ENCODE assay signal across 15 cellular contexts in the genomic region with DNA sequence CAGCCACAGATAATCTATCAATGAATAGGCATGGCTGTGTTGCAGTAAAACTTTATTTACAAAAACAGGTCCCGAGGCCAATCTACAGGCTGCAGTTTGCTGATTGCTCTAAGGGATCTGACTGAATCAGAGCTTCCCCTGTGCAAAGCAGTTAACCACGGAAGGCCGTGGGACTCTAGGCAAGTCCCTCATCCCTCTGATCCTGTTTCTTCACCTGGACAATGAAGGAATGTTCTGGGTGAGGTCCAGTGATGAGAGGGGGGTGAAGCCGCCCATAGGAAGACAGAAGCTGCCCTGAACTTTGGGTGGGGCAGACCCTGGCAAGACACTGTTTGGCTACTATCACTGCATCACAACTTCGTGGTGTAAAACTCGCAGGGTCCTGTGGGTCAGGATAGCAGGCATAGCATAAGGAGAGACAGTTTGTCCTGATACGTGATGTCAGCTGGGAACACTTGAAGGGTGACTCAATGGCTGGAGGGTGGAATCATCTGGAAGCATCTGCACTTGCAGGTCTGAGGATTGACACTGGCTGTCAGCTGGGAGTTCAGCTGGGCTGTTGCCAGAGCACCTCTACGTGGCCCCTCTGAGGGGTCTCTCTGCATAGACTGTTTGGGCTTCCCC. TPM values are rescaled to one million over a fixed set of nuclear protein-coding genes. Genes with fewer than 3 reads are reported as not detected.
A peak's percentile ranks its signal among the peaks of the same experiment; 100 is the strongest.
DNase-seq lines count a peak whose midpoint lies in the region; ATAC-seq, FAIRE-seq and TF ChIP-seq lines count a peak whose summit lies in the region.
"Had no signal": no experiment of that assay in that cellular context is flagged by ENCODE, and none has a peak within 500 bp of the region (broad histone marks: within the 10 kb centered on the region; RNA-seq: fewer than 3 reads in every experiment).

No MANE protein-coding gene starts in this region.

- TF ChIP-seq RAD21 in A549 (conservative IDR thresholded peaks at IDR 0.05 in 1 of 2, IDR thresholded peaks at IDR 0.05 in 1 of 2): no peak

- POLR2A ChIA-PET in A549 (lab: Yijun Ruan, JAX): no interaction called here

- CTCF ChIA-PET in A549 (lab: Yijun Ruan, JAX): interaction anchor here (1.5 to 19.7 kb wide), 3 partner anchors 19 to 141 kb away, joined by 5 to 350 read pairs (median 23); no protein-coding TSS in a partner anchor

- H2BK15ac ChIP-seq in mesenchymal stem cell (ENCODE audit: low read depth, poor library complexity, severe bottlenecking): no peak overlapping the region

- H4K8ac ChIP-seq in mesenchymal stem cell (ENCODE audit: low read length): no peak overlapping the region

- no peak overlapping the region for H3K18ac ChIP-seq in mesenchymal stem cell (ENCODE audit: low read depth in 1 of 2, low read length in 2 of 2)

- no peak overlapping the region for H2AFZ ChIP-seq in mesenchymal stem cell (ENCODE audit: low read depth, low read length)

- H3K36me3 Mint-ChIP-seq in brain: no peaks in the 10 kb centered on the region
- H3K36me3 Mint-ChIP-seq: type B pancreatic cell had no signal

- no peak overlapping the region for H3K23ac ChIP-seq in mesenchymal stem cell (ENCODE audit: low read length in 2 of 2)

- H3K27me3 Mint-ChIP-seq in brain: peaks cover 10% of the 10 kb centered on the region

- TF ChIP-seq EP300 in A549 (IDR thresholded peaks at IDR 0.05): no peak

- no peak overlapping the region for H3K4me3 Mint-ChIP-seq in brain
- H3K4me3 Mint-ChIP-seq: stimulated activated naive B cell treated with anti-CD40 and anti-IgM and Interleukin-4, amounts not matched to agents 10 μg/mL and 1 μg/mL and 100 μg/mL, for 72 hours; type B pancreatic cell had no signal

- H3K27me3 ChIP-seq in H7 (ENCODE audit: control insufficient read depth, insufficient read depth, low read length): no peaks in the 10 kb centered on the region
- peaks cover 8 to 31% of the 10 kb centered on the region in 2 experiments for H3K27me3 ChIP-seq in mesenchymal stem cell (ENCODE audit: control insufficient read depth in 1 of 2, insufficient read depth in 1 of 2, low read length in 2 of 2)

- H3K36me3 ChIP-seq in H7 (replicated peaks; ENCODE audit: control insufficient read depth, insufficient read depth, low read length): no peaks in the 10 kb centered on the region
- no peaks in the 10 kb centered on the region for H3K36me3 ChIP-seq in mesenchymal stem cell (ENCODE audit: control insufficient read depth in 1 of 2, insufficient read depth in 2 of 2, low read depth in 1 of 2, low read length in 2 of 2)

- H3K4me1 Mint-ChIP-seq in brain: peaks cover 34% of the 10 kb centered on the region

- WGBS in A549 (ENCODE audit: missing lambda C conversion rate): 67% methylated on average over 8 of the region's 8 CpGs
- 61% methylated on average over 8 of the region's 8 CpGs for WGBS in mesenchymal stem cell

- no peak overlapping the region for H2BK5ac ChIP-seq in mesenchymal stem cell (ENCODE audit: low read depth, low read length, poor library complexity, severe bottlenecking)

- H3K9me3 Mint-ChIP-seq in brain: peaks cover 0 to 12% (median 3%) of the 10 kb centered on the region in 5 experiments
- H3K9me3 Mint-ChIP-seq: type B pancreatic cell had no signal

- intact Hi-C loops in sciatic nerve (cut with DNase I): no loop called here

- no peak for ATAC-seq in A549
- ATAC-seq in sciatic nerve: no peak
- no peak for ATAC-seq in GM21619 (IDR thresholded peaks at IDR 0.05; ENCODE audit: unreplicated experiment)
- no peak for ATAC-seq in HG03457 (IDR thresholded peaks at IDR 0.05; ENCODE audit: unreplicated experiment)
- ATAC-seq: stimulated activated naive B cell treated with anti-CD40 and anti-IgM and Interleukin-4, amounts not matched to agents 10 μg/mL and 1 μg/mL and 100 μg/mL, for 72 hours had no signal

- peak overlapping the region in 3 of 5 experiments; percentile 29 to 82 (median 69) for H3K27ac Mint-ChIP-seq in brain
- H3K27ac Mint-ChIP-seq: type B pancreatic cell had no signal

- H3K4me1 ChIP-seq in A549 (peaks cover 20% of the 10 kb centered on the region; the same call in 2 of the 3 replicates), mesenchymal stem cell (ENCODE audit: control insufficient read depth, insufficient read depth, low read depth, low read length) (peaks cover 4% of the 10 kb centered on the region)

- DNase-seq in A549 (ENCODE audit: low read depth in 1 of 2, low spot score in 1 of 2) (no peak), H7 (peak; percentile 16), mesenchymal stem cell (peak; percentile 69), sciatic nerve (ENCODE audit: low spot score) (no peak), MV-4-11 (lab: John Stamatoyannopoulos, UW) (no peak)
- DNase-seq: activated CD4-positive, alpha-beta T cell treated with anti-CD3 and anti-CD28 coated beads, Interleukin-2, amount 50 U/mL, for 1 hour; Kasumi-1; NCI-H1694 treated with DMSO at 0.1 percent for 48 hours; NCI-H510A treated with DMSO at 0.1 percent for 48 hours; stimulated activated naive B cell treated with anti-CD40 and anti-IgM and Interleukin-4, amounts not matched to agents 10 μg/mL and 1 μg/mL and 100 μg/mL, for 72 hours had no signal

- H2BK120ac ChIP-seq in mesenchymal stem cell (ENCODE audit: low read depth, low read length): no peak overlapping the region

- peak overlapping the region in 1 of 2 experiments; percentile 24 for H2BK12ac ChIP-seq in mesenchymal stem cell (ENCODE audit: low read length in 2 of 2)

- no peak overlapping the region for H3K9ac ChIP-seq in mesenchymal stem cell (ENCODE audit: low read length)

- H2AK5ac ChIP-seq in mesenchymal stem cell (ENCODE audit: low read length, severe bottlenecking): no peak overlapping the region

- H3K14ac ChIP-seq in mesenchymal stem cell (ENCODE audit: low read length in 2 of 2): no peak overlapping the region

- H3K27ac ChIP-seq in A549 (peak overlapping the region; percentile 44 to 46; a peak in 3 of 6 replicates), mesenchymal stem cell (ENCODE audit: low read length, poor library complexity, severe bottlenecking) (no peak overlapping the region)

- no peak for TF ChIP-seq POLR2A in A549 (IDR thresholded peaks at IDR 0.05; ENCODE audit: low read length)

- TF ChIP-seq CTCF in A549 (IDR thresholded peaks at IDR 0.05) (no peak), brain (conservative IDR thresholded peaks at IDR 0.05) (no peak)

- H3K4ac ChIP-seq in mesenchymal stem cell (ENCODE audit: low read depth in 1 of 2, low read length in 2 of 2): no peak overlapping the region

- no peak for FAIRE-seq in A549 (lab: Jason Lieb, UNC)

- H3K4me2 ChIP-seq in A549: no peak overlapping the region
- H3K4me2 ChIP-seq in mesenchymal stem cell (ENCODE audit: low read length, poor library complexity, severe bottlenecking): no peak overlapping the region

- H3K79me1 ChIP-seq in mesenchymal stem cell (replicated peaks; ENCODE audit: low read length, poor library complexity, severe bottlenecking): no peaks in the 10 kb centered on the region

- no peaks in the 10 kb centered on the region for H3K9me3 ChIP-seq in A549
- H3K9me3 ChIP-seq in mesenchymal stem cell (ENCODE audit: control insufficient read depth, low read length): peaks cover 4% of the 10 kb centered on the region

- no peak overlapping the region for H4K91ac ChIP-seq in mesenchymal stem cell (ENCODE audit: low read length)

- H3K4me3 ChIP-seq in A549 (no peak overlapping the region), H7 (ENCODE audit: insufficient read depth, low read depth, low read length) (no peak overlapping the region), mesenchymal stem cell (ENCODE audit: insufficient read depth in 1 of 2, low read depth in 1 of 2, low read length in 2 of 2) (no peak overlapping the region)
- H3K4me3 ChIP-seq: skin epidermis had no signal

TF ChIP-seq in A549, 52 proteins besides CTCF, POLR2A, EP300 and RAD21 (continues in another document):
- TF ChIP-seq BHLHE40 (IDR thresholded peaks at IDR 0.05; ENCODE audit: low read depth, low read length): no peak
- no peak for TF ChIP-seq ZFP36 (IDR thresholded peaks at IDR 0.05; ENCODE audit: borderline replicate concordance, partially characterized antibody)
- TF ChIP-seq, protein P1, sequence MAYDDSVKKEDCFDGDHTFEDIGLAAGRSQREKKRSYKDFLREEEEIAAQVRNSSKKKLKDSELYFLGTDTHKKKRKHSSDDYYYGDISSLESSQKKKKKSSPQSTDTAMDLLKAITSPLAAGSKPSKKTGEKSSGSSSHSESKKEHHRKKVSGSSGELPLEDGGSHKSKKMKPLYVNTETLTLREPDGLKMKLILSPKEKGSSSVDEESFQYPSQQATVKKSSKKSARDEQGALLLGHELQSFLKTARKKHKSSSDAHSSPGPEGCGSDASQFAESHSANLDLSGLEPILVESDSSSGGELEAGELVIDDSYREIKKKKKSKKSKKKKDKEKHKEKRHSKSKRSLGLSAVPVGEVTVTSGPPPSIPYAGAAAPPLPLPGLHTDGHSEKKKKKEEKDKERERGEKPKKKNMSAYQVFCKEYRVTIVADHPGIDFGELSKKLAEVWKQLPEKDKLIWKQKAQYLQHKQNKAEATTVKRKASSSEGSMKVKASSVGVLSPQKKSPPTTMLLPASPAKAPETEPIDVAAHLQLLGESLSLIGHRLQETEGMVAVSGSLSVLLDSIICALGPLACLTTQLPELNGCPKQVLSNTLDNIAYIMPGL (CRISPR knock-in tag; IDR thresholded peaks at IDR 0.05; ENCODE audit: borderline replicate concordance): no peak
- TF ChIP-seq NR3C1 (IDR thresholded peaks at IDR 0.05): no peak
- TF ChIP-seq, protein P2, sequence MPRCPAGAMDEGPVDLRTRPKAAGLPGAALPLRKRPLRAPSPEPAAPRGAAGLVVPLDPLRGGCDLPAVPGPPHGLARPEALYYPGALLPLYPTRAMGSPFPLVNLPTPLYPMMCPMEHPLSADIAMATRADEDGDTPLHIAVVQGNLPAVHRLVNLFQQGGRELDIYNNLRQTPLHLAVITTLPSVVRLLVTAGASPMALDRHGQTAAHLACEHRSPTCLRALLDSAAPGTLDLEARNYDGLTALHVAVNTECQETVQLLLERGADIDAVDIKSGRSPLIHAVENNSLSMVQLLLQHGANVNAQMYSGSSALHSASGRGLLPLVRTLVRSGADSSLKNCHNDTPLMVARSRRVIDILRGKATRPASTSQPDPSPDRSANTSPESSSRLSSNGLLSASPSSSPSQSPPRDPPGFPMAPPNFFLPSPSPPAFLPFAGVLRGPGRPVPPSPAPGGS (IDR thresholded peaks at IDR 0.05): no peak
- no peak for TF ChIP-seq HDAC2 (IDR thresholded peaks at IDR 0.05)
- TF ChIP-seq CBX8 (IDR thresholded peaks at IDR 0.05): no peak

RNA-seq across cellular contexts. Expression of a gene that starts 33.3 kb away (rescaled TPM):
- polyA plus RNA-seq in A549 (2011; rRNA removed): 173 TPM in 2 replicates
- 164 and 192 TPM in 2 replicates for polyA plus RNA-seq in A549 (2012; cell fraction: cytosol; rRNA removed)
- 241 and 325 TPM in 2 replicates for polyA plus RNA-seq in A549 (2012; cell fraction: nucleus; rRNA removed)
- polyA plus RNA-seq in A549 (2017; fragmentation: RNase III; extraction: RNeasy Plus Mini Kit Qiagen cat#74134 plus additional on column Dnase treatment): 348 to 469 TPM (median 441 TPM) in 3 replicates
- polyA minus RNA-seq in A549 (2011; rRNA and poly(A)+ RNA removed): 181 and 216 TPM in 2 replicates
- total RNA-seq in H7 (2014; rRNA removed; shearing (Covaris generic)): 0.83 and 1.1 TPM in 2 replicates
- polyA plus RNA-seq in brain (ENCODE audit: insufficient read depth, low read depth, low replicate concordance): 34.7 TPM
- polyA plus RNA-seq in mesenchymal stem cell (2013, experiment 1 of 2): 537 TPM
- polyA plus RNA-seq in mesenchymal stem cell (2013, experiment 2 of 2): 530 TPM
- 70.3 TPM for total RNA-seq in sciatic nerve

Comparison
In these comparisons a context has a peak if more than half of its experiments do, and no peak if none do; other contexts are left out.
1. DNase-seq: peak in H7 (single experiment) and mesenchymal stem cell (single experiment); none in A549 (0 of 2), sciatic nerve (single experiment) and MV-4-11 (single experiment).
2. RNA of a gene that starts 33.3 kb away (total RNA-seq): 70.3 TPM in sciatic nerve (single experiment); 0.83 to 1.1 TPM in H7; every median in the first group is over 10 times any median in the second.